Comparison of ENCODE assay signal across 13 cellular contexts in genomic region chr17:46159686-46160085, GRCh38. TPM values are rescaled to one million over a fixed set of nuclear protein-coding genes. Genes with fewer than 3 reads are reported as not detected.
DNase-seq lines count a peak whose midpoint lies in the region; TF ChIP-seq lines count a peak whose summit lies in the region.
"Had no signal": no experiment of that assay in that cellular context is flagged by ENCODE, and none has a peak within 500 bp of the region (broad histone marks: within the 10 kb centered on the region; RNA-seq: fewer than 3 reads in every experiment).

No MANE protein-coding gene starts in this region.

- peak overlapping the region in 2 of 8 donors; percentile 13 to 46 for H3K4me3 Mint-ChIP-seq in CD4-positive, alpha-beta memory T cell
- H3K4me3 Mint-ChIP-seq in nephron: no peak overlapping the region
- H3K4me3 Mint-ChIP-seq: activated CD4-positive, alpha-beta memory T cell treated with anti-CD3 and anti-CD28 coated beads for 36 hours had no signal

- intact Hi-C loops in CD4-positive, alpha-beta memory T cell (cut with micrococcal nuclease): no loop called here
- intact Hi-C loops in thyroid gland (cut with DNase I): no loop called here

- peak overlapping the region; percentile 3; the same call in 1 of the 2 replicates for H3K9ac ChIP-seq in Karpas-422 (ENCODE audit: low read length)

- POLR2A ChIA-PET in CD4-positive, alpha-beta memory T cell (lab: Charles Lee; ENCODE audit: partially characterized antibody): interaction anchor here (0.6 to 2.5 kb wide), 5 partner anchors 9 to 33 kb away, joined by 3 to 7 read pairs (median 4); partner anchors contain the start of gene KANSL1

- H3K27me3 Mint-ChIP-seq in CD4-positive, alpha-beta memory T cell: no peaks in the 10 kb centered on the region
- H3K27me3 Mint-ChIP-seq in nephron (ENCODE audit: low read depth): no peaks in the 10 kb centered on the region
- H3K27me3 Mint-ChIP-seq: activated CD4-positive, alpha-beta memory T cell treated with anti-CD3 and anti-CD28 coated beads for 36 hours had no signal

- H3K27me3 ChIP-seq in CD4-positive, alpha-beta memory T cell (ENCODE audit: insufficient read depth, low read length): no peaks in the 10 kb centered on the region
- H3K27me3 ChIP-seq in Karpas-422 (ENCODE audit: low read length) (no peaks in the 10 kb centered on the region), thyroid gland (no peaks in the 10 kb centered on the region)
- H3K27me3 ChIP-seq: foreskin keratinocyte, SJSA1 had no signal

- H3K27ac ChIP-seq in CD4-positive, alpha-beta memory T cell (ENCODE audit: low read depth, low read length): no peak overlapping the region
- peak overlapping the region; percentile 25 for H3K27ac ChIP-seq in Karpas-422 (ENCODE audit: low read length)
- peak overlapping the region in 1 of 3 donors; percentile 10 for H3K27ac ChIP-seq in thyroid gland
- H3K27ac ChIP-seq: foreskin keratinocyte, lower lobe of right lung, SJSA1 had no signal

- WGBS in thyroid gland, 2 donors: 86 to 87% methylated on average over 2 of the region's 2 CpGs

- H3K4me1 ChIP-seq in CD4-positive, alpha-beta memory T cell (ENCODE audit: insufficient read depth, low read length): peaks cover 98% of the 10 kb centered on the region
- H3K4me1 ChIP-seq in Karpas-422 (ENCODE audit: low read length): peaks cover 93% of the 10 kb centered on the region
- peaks cover 57 to 70% of the 10 kb centered on the region in 2 donors for H3K4me1 ChIP-seq in thyroid gland

- no peak overlapping the region for H3K4me3 ChIP-seq in CD4-positive, alpha-beta memory T cell (ENCODE audit: low read length in 2 of 2)
- H3K4me3 ChIP-seq in Karpas-422 (ENCODE audit: low read length): no peak overlapping the region
- no peak overlapping the region for H3K4me3 ChIP-seq in thyroid gland (replicated peaks in 1 of 3)
- H3K4me3 ChIP-seq: lower lobe of right lung, SJSA1 had no signal

- H3K4me2 ChIP-seq in Karpas-422 (ENCODE audit: low read depth, low read length, poor library complexity, severe bottlenecking): peak overlapping the region; percentile 58

- no peaks in the 10 kb centered on the region for H3K9me3 Mint-ChIP-seq in CD4-positive, alpha-beta memory T cell
- no peaks in the 10 kb centered on the region for H3K9me3 Mint-ChIP-seq in nephron
- H3K9me3 Mint-ChIP-seq: activated CD4-positive, alpha-beta memory T cell treated with anti-CD3 and anti-CD28 coated beads for 36 hours had no signal

- peaks cover 56% of the 10 kb centered on the region for H4K20me1 ChIP-seq in Karpas-422 (ENCODE audit: insufficient read depth, low read depth, low read length)

- peaks cover 72 to 96% (median 84%) of the 10 kb centered on the region in 4 donors for H3K4me1 Mint-ChIP-seq in CD4-positive, alpha-beta memory T cell
- peaks cover 65% of the 10 kb centered on the region for H3K4me1 Mint-ChIP-seq in nephron

- no peaks in the 10 kb centered on the region for H3K36me3 ChIP-seq in CD4-positive, alpha-beta memory T cell (ENCODE audit: insufficient read depth, low read length)
- peaks cover 6% of the 10 kb centered on the region; the same call in 1 of the 2 replicates for H3K36me3 ChIP-seq in Karpas-422 (ENCODE audit: insufficient read depth, low read length)
- no peaks in the 10 kb centered on the region for H3K36me3 ChIP-seq in thyroid gland
- H3K36me3 ChIP-seq: lower lobe of right lung had no signal

- H2AFZ ChIP-seq in Karpas-422 (ENCODE audit: low read length): no peak overlapping the region

- no peak for DNase-seq in CD4-positive, alpha-beta memory T cell
- DNase-seq in Karpas-422 (no peak), dedifferentiated amniotic fluid mesenchymal stem cell (ENCODE audit: extremely low spot score) (peak; percentile 55), NCI-H524 (lab: John Stamatoyannopoulos, UW) (no peak), thyroid gland (no peak), NCI-H82 (lab: John Stamatoyannopoulos, UW) (no peak), anterior cingulate cortex (lab: John Stamatoyannopoulos, UW) (no peak)
- DNase-seq: activated CD4-positive, alpha-beta memory T cell treated with anti-CD3 and anti-CD28 coated beads for 36 hours; foreskin keratinocyte; lower lobe of right lung; NCI-H526 treated with DMSO at 0.1 percent for 48 hours had no signal

- H3K9me3 ChIP-seq in CD4-positive, alpha-beta memory T cell (ENCODE audit: control insufficient read depth in 1 of 2, low read length in 2 of 2): no peaks in the 10 kb centered on the region
- H3K9me3 ChIP-seq in Karpas-422 (ENCODE audit: low read length) (no peaks in the 10 kb centered on the region), thyroid gland (no peaks in the 10 kb centered on the region)
- H3K9me3 ChIP-seq: lower lobe of right lung, SJSA1 had no signal

- CTCF ChIA-PET in CD4-positive, alpha-beta memory T cell (lab: Charles Lee; ENCODE audit: partially characterized antibody): interaction anchor here (1.6 kb wide), 2 partner anchors 15 to 53 kb away, joined by 5 read pairs; no protein-coding TSS in a partner anchor

- no peak for TF ChIP-seq CTCF in nephron (IDR thresholded peaks at IDR 0.05; ENCODE audit: unreplicated experiment in 3 of 3)
- no peak for TF ChIP-seq CTCF in thyroid gland (IDR thresholded peaks at IDR 0.05)

- peaks cover 4 to 22% of the 10 kb centered on the region in 2 donors for H3K36me3 Mint-ChIP-seq in CD4-positive, alpha-beta memory T cell
- H3K36me3 Mint-ChIP-seq in nephron (ENCODE audit: low read depth): peaks cover 33% of the 10 kb centered on the region

- TF ChIP-seq POLR2A in thyroid gland (IDR thresholded peaks at IDR 0.05): no peak

- no peaks in the 10 kb centered on the region for H3K9me2 ChIP-seq in Karpas-422 (replicated peaks; ENCODE audit: insufficient read depth, low read length)

- peak overlapping the region in 5 of 7 donors; percentile 29 to 89 (median 51) for H3K27ac Mint-ChIP-seq in CD4-positive, alpha-beta memory T cell
- H3K27ac Mint-ChIP-seq in nephron: peak overlapping the region in 2 of 3 experiments; percentile 34 to 71

- H3K79me2 ChIP-seq in Karpas-422 (ENCODE audit: low read length): peaks cover 99% of the 10 kb centered on the region

RNA-seq across cellular contexts. Expression of gene KANSL1, which starts 33.5 kb away (rescaled TPM):
- 100 to 1,000 TPM; 190 to 206 TPM for total RNA-seq in CD4-positive, alpha-beta memory T cell
- 10 to 100 TPM in 1 of 2 donors, 1 to 10 TPM in 1; 6.7 to 24.3 TPM for polyA plus RNA-seq in CD4-positive, alpha-beta memory T cell
- 127 and 153 TPM in 2 replicates for total RNA-seq in Karpas-422 (2014; rRNA removed; shearing (Covaris generic); ENCODE audit: low replicate concordance)
- 100 to 1,000 TPM in 3 of 4 donors, 10 to 100 TPM in 1; 90.7 to 209 (median 124) TPM for total RNA-seq in thyroid gland
